ENCODE assay signal across 9 cellular contexts in the genomic region with DNA sequence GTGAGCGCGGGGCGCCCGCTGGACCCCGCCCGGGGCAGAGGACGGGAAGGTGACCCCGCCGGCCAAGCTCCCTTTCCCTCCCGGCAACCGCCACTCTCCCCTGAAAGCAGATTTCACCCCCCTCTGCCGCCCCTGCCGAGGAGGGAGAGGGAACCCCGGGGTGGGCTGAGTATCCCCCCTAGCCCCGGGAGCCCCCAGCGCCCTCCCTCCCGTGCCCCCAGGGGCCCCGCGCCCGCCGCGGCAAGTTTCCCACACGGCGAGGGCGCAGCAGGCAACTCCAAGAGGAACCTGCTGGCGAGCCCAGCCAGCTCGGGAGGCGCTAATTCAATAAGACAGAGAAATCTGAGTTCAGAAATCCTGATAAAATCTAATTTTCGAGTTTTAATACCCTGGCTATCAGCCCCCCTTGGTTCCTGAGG. TPM values are rescaled to one million over a fixed set of nuclear protein-coding genes. Genes with fewer than 3 reads are reported as not detected.
A peak's percentile ranks its signal among the peaks of the same experiment; 100 is the strongest.
DNase-seq lines count a peak whose midpoint lies in the region; ATAC-seq and TF ChIP-seq lines count a peak whose summit lies in the region.
"Had no signal": no experiment of that assay in that cellular context is flagged by ENCODE, and none has a peak within 500 bp of the region (broad histone marks: within the 10 kb centered on the region; RNA-seq: fewer than 3 reads in every experiment).

No MANE protein-coding gene starts in this region.

- H3K36me3 ChIP-seq in mesendoderm (ENCODE audit: control insufficient read depth, insufficient read depth, low read length), result no peaks in the 10 kb centered on the region

- H2BK5ac ChIP-seq in mesendoderm (ENCODE audit: low read length), result no peak overlapping the region

- no peaks in the 10 kb centered on the region for H3K9me3 Mint-ChIP-seq in stimulated activated naive CD8-positive, alpha-beta T cell treated with anti-CD3 and anti-CD28 coated beads, Interleukin-15, amount 100 ng/mL, for 72 hours
- H3K9me3 Mint-ChIP-seq in chondrocyte (ENCODE audit: low read depth), result no peaks in the 10 kb centered on the region
- H3K9me3 Mint-ChIP-seq in activated CD8-positive, alpha-beta T cell treated with anti-CD3 and anti-CD28 coated beads for 36 hours, result no peaks in the 10 kb centered on the region

- H2BK120ac ChIP-seq in mesendoderm (ENCODE audit: low read depth, low read length), result no peak overlapping the region

- H3K27me3 Mint-ChIP-seq in stimulated activated naive CD8-positive, alpha-beta T cell treated with anti-CD3 and anti-CD28 coated beads, Interleukin-15, amount 100 ng/mL, for 72 hours, result peaks cover 85% of the 10 kb centered on the region
- H3K27me3 Mint-ChIP-seq in chondrocyte (ENCODE audit: low read depth), result peaks cover 56% of the 10 kb centered on the region
- peaks cover 44% of the 10 kb centered on the region for H3K27me3 Mint-ChIP-seq in activated CD8-positive, alpha-beta T cell treated with anti-CD3 and anti-CD28 coated beads for 36 hours

- H4K5ac ChIP-seq in mesendoderm (ENCODE audit: low read length), result no peak overlapping the region

- no peak overlapping the region for H3K4ac ChIP-seq in mesendoderm (ENCODE audit: low read depth, low read length)

- H4K8ac ChIP-seq in mesendoderm (ENCODE audit: low read depth, low read length), result no peak overlapping the region

- no peak overlapping the region for H2AK5ac ChIP-seq in mesendoderm (ENCODE audit: low read length)

- no peak for DNase-seq in stimulated activated naive CD8-positive, alpha-beta T cell treated with anti-CD3 and anti-CD28 coated beads, Interleukin-15, amount 100 ng/mL, for 72 hours
- no peak for DNase-seq in stimulated activated naive CD8-positive, alpha-beta T cell treated with anti-CD3 and anti-CD28 coated beads, Interleukin-15, Interleukin-2, amounts not matched to agents 100 U/mL and 50 U/mL, for 24 hours
- DNase-seq in chondrocyte (ENCODE audit: low spot score) (peak; percentile 66), mesendoderm (peak; percentile 27), NCI-H2081 treated with DMSO at 0.1 percent for 48 hours (lab: John Stamatoyannopoulos, UW) (no peak), NCI-H446 (lab: John Stamatoyannopoulos, UW) (no peak)
- DNase-seq in stimulated activated CD8-positive, alpha-beta memory T cell treated with anti-CD3 and anti-CD28 coated beads, Interleukin-4, amount 100 ng/mL, for 48 hours, result no peak
- DNase-seq in activated CD8-positive, alpha-beta T cell treated with anti-CD3 and anti-CD28 coated beads for 36 hours, result no peak
- DNase-seq: NCI-H2107 had no signal

- intact Hi-C loops in activated CD8-positive, alpha-beta T cell treated with anti-CD3 and anti-CD28 coated beads for 36 hours (cut with micrococcal nuclease), result no loop called here

- no peak overlapping the region for H3K27ac ChIP-seq in mesendoderm (ENCODE audit: low read depth, low read length)

- no peaks in the 10 kb centered on the region for H3K79me1 ChIP-seq in mesendoderm (ENCODE audit: low read length)

- H3K4me2 ChIP-seq in mesendoderm (ENCODE audit: low read length), result no peak overlapping the region

- no peak overlapping the region for H3K23ac ChIP-seq in mesendoderm (ENCODE audit: low read length)

- H3K56ac ChIP-seq in mesendoderm (ENCODE audit: low read length), result no peak overlapping the region

- no peak overlapping the region for H3K9ac ChIP-seq in mesendoderm (ENCODE audit: low read length)

- H3K4me1 Mint-ChIP-seq in stimulated activated naive CD8-positive, alpha-beta T cell treated with anti-CD3 and anti-CD28 coated beads, Interleukin-15, amount 100 ng/mL, for 72 hours, result peaks cover 33% of the 10 kb centered on the region
- peaks cover 26% of the 10 kb centered on the region for H3K4me1 Mint-ChIP-seq in chondrocyte (ENCODE audit: low read depth)
- H3K4me1 Mint-ChIP-seq in activated CD8-positive, alpha-beta T cell treated with anti-CD3 and anti-CD28 coated beads for 36 hours (ENCODE audit: low read depth), result peaks cover 6% of the 10 kb centered on the region

- no peak overlapping the region for H3K18ac ChIP-seq in mesendoderm (ENCODE audit: low read length)

- H3K4me1 ChIP-seq in mesendoderm (ENCODE audit: control insufficient read depth, low read depth, low read length), result no peaks in the 10 kb centered on the region

- H3K79me2 ChIP-seq in mesendoderm (ENCODE audit: control insufficient read depth, insufficient read depth, low read length), result no peaks in the 10 kb centered on the region

- H3K4me3 ChIP-seq in mesendoderm (ENCODE audit: low read length), result no peak overlapping the region

- H3K27ac Mint-ChIP-seq in stimulated activated naive CD8-positive, alpha-beta T cell treated with anti-CD3 and anti-CD28 coated beads, Interleukin-15, amount 100 ng/mL, for 72 hours, result no peak overlapping the region
- H3K27ac Mint-ChIP-seq in chondrocyte (ENCODE audit: unreplicated experiment), result no peak overlapping the region
- no peak overlapping the region for H3K27ac Mint-ChIP-seq in activated CD8-positive, alpha-beta T cell treated with anti-CD3 and anti-CD28 coated beads for 36 hours

- H2BK15ac ChIP-seq in mesendoderm (replicated peaks; ENCODE audit: low read depth), result no peak overlapping the region

- CTCF ChIA-PET in activated CD8-positive, alpha-beta T cell treated with anti-CD3 and anti-CD28 coated beads for 36 hours (lab: Charles Lee), result interaction anchor here (0.7 to 11.1 kb wide), 6 partner anchors 13 to 404 kb away, joined by 3 to 193 read pairs (median 3); no protein-coding TSS in a partner anchor

- H3K36me3 Mint-ChIP-seq in chondrocyte (ENCODE audit: low read depth), result peaks cover 1% of the 10 kb centered on the region
- H3K36me3 Mint-ChIP-seq in activated CD8-positive, alpha-beta T cell treated with anti-CD3 and anti-CD28 coated beads for 36 hours (ENCODE audit: low read depth), result no peaks in the 10 kb centered on the region

- no CpG with 5 or more reads among the region's 29 CpGs for WGBS in mesendoderm (ENCODE audit: extremely low coverage, insufficient coverage, low lambda C conversion rate)

- H3K4me3 Mint-ChIP-seq in stimulated activated naive CD8-positive, alpha-beta T cell treated with anti-CD3 and anti-CD28 coated beads, Interleukin-15, amount 100 ng/mL, for 72 hours, result peak overlapping the region; percentile 9 to 66
- no peak overlapping the region for H3K4me3 Mint-ChIP-seq in chondrocyte (ENCODE audit: unreplicated experiment)
- no peak overlapping the region for H3K4me3 Mint-ChIP-seq in activated CD8-positive, alpha-beta T cell treated with anti-CD3 and anti-CD28 coated beads for 36 hours

- no peak for ATAC-seq in stimulated activated naive CD8-positive, alpha-beta T cell treated with anti-CD3 and anti-CD28 coated beads, Interleukin-15, amount 100 ng/mL, for 72 hours
- no peak for ATAC-seq in stimulated activated naive CD8-positive, alpha-beta T cell treated with anti-CD3 and anti-CD28 coated beads, Interleukin-15, Interleukin-2, amounts not matched to agents 100 U/mL and 50 U/mL, for 24 hours
- ATAC-seq in activated CD8-positive, alpha-beta T cell treated with anti-CD3 and anti-CD28 coated beads for 36 hours, result no peak

- no peak for TF ChIP-seq CTCF in chondrocyte (IDR thresholded peaks at IDR 0.05)
- no peak for TF ChIP-seq CTCF in activated CD8-positive, alpha-beta T cell treated with anti-CD3 and anti-CD28 coated beads for 36 hours (IDR thresholded peaks at IDR 0.05)

- H3K27me3 ChIP-seq in mesendoderm (ENCODE audit: insufficient read depth, low read length, poor library complexity), result peaks cover 45% of the 10 kb centered on the region

- POLR2A ChIA-PET in activated CD8-positive, alpha-beta T cell treated with anti-CD3 and anti-CD28 coated beads for 36 hours (lab: Charles Lee), result interaction anchor here (1.0 kb wide), 1 partner anchor 77 kb away, joined by 3 read pairs; no protein-coding TSS in a partner anchor

RNA-seq across cellular contexts. Expression of a gene that starts 1.6 kb away (rescaled TPM):
- total RNA-seq in chondrocyte, result 3.0 to 4.8 TPM (median 3.4 TPM) in 3 replicates
- polyA plus RNA-seq in mesendoderm (2013, experiment 1 of 2), result 0.03 TPM
- 0.11 TPM for polyA plus RNA-seq in mesendoderm (2013, experiment 2 of 2)
- total RNA-seq in activated CD8-positive, alpha-beta T cell treated with anti-CD3 and anti-CD28 coated beads for 36 hours, result 1 to 10 TPM; 2.2 to 2.4 TPM

Comparison
In these comparisons a context has a peak if more than half of its experiments do, and no peak if none do; other contexts are left out.
1. DNase-seq: peak in chondrocyte (single experiment) and mesendoderm (single experiment); none in stimulated activated naive CD8-positive, alpha-beta T cell treated with anti-CD3 and anti-CD28 coated beads, Interleukin-15, amount 100 ng/mL, for 72 hours (0 of 2), stimulated activated naive CD8-positive, alpha-beta T cell treated with anti-CD3 and anti-CD28 coated beads, Interleukin-15, Interleukin-2, amounts not matched to agents 100 U/mL and 50 U/mL, for 24 hours (single experiment), NCI-H2081 treated with DMSO at 0.1 percent for 48 hours (single experiment), stimulated activated CD8-positive, alpha-beta memory T cell treated with anti-CD3 and anti-CD28 coated beads, Interleukin-4, amount 100 ng/mL, for 48 hours (single experiment), NCI-H446 (0 of 2) and activated CD8-positive, alpha-beta T cell treated with anti-CD3 and anti-CD28 coated beads for 36 hours (single experiment).
2. H3K4me3 Mint-ChIP-seq: peak in stimulated activated naive CD8-positive, alpha-beta T cell treated with anti-CD3 and anti-CD28 coated beads, Interleukin-15, amount 100 ng/mL, for 72 hours (2 of 2); none in chondrocyte (single experiment) and activated CD8-positive, alpha-beta T cell treated with anti-CD3 and anti-CD28 coated beads for 36 hours (single experiment).